Comparison of ENCODE assay signal across 11 cellular contexts in genomic region chr14:58082491-58083098, GRCh38.
DNase-seq lines count a peak whose midpoint lies in the region; ATAC-seq and TF ChIP-seq lines count a peak whose summit lies in the region.
"Had no signal": no experiment of that assay in that cellular context is flagged by ENCODE, and none has a peak within 500 bp of the region (broad histone marks: within the 10 kb centered on the region; RNA-seq: fewer than 3 reads in every experiment).

No MANE protein-coding gene starts in this region.

- peaks cover 17% of the 10 kb centered on the region for H3K27me3 Mint-ChIP-seq in activated CD4-positive, alpha-beta T cell treated with anti-CD3 and anti-CD28 coated beads, Interleukin-2, amount 10 ng/mL, durations not matched to agents 24 days and 14 days

- H3K27ac Mint-ChIP-seq in activated CD4-positive, alpha-beta T cell treated with anti-CD3 and anti-CD28 coated beads, Interleukin-2, amount 10 ng/mL, durations not matched to agents 24 days and 14 days: no peak overlapping the region

- no peaks in the 10 kb centered on the region for H3K36me3 Mint-ChIP-seq in activated CD4-positive, alpha-beta T cell treated with anti-CD3 and anti-CD28 coated beads, Interleukin-2, amount 10 ng/mL, durations not matched to agents 24 days and 14 days (ENCODE audit: low read depth)

- no peak overlapping the region for H3K4me3 Mint-ChIP-seq in activated CD4-positive, alpha-beta T cell treated with anti-CD3 and anti-CD28 coated beads, Interleukin-2, amount 10 ng/mL, durations not matched to agents 24 days and 14 days

- H3K4me1 ChIP-seq in HEK293 (ENCODE audit: control insufficient read depth, insufficient read depth, low read length): no peaks in the 10 kb centered on the region; the same call in 1 of the 2 replicates
- H3K4me1 ChIP-seq: upper lobe of left lung had no signal

- intact Hi-C loops in activated CD4-positive, alpha-beta T cell treated with anti-CD3 and anti-CD28 coated beads, Interleukin-2, amount 10 ng/mL, durations not matched to agents 24 days and 14 days (cut with micrococcal nuclease): no loop called here

- CTCF ChIA-PET in HEK293 (lab: Yijun Ruan, JAX): interaction anchor here (0.6 to 1.2 kb wide), 5 partner anchors 27 to 683 kb away, joined by 3 to 4 read pairs (median 3); no protein-coding TSS in a partner anchor

- no peak for TF ChIP-seq CTCF in HEK293 (tag by site-specific recombination; IDR thresholded peaks at IDR 0.05)
- no peak for TF ChIP-seq CTCF in foreskin fibroblast (IDR thresholded peaks at IDR 0.05; ENCODE audit: low read depth, low read length)

- DNase-seq in SW480 (ENCODE audit: low spot score): peak; percentile 23
- peak; percentile 74 to 87 for DNase-seq in foreskin fibroblast
- no peak for DNase-seq in stimulated activated CD4-positive, alpha-beta T cell treated with anti-CD3 and anti-CD28 coated beads, Interleukin-15, amount 100 ng/mL, for 24 hours
- DNase-seq in activated CD4-positive, alpha-beta T cell treated with anti-CD3 and anti-CD28 coated beads, Interleukin-2, amount 10 ng/mL, durations not matched to agents 24 days and 14 days: no peak
- no peak for DNase-seq in activated naive CD4-positive, alpha-beta T cell treated with Interleukin-2 at 50 U/mL for 16 hours
- DNase-seq: upper lobe of left lung had no signal

- no peak overlapping the region for H3K4me3 ChIP-seq in HEK293 (ENCODE audit: low read depth, low read length)
- H3K4me3 ChIP-seq in foreskin fibroblast (ENCODE audit: low read depth in 1 of 2, low read length in 2 of 2): no peak overlapping the region
- no peak overlapping the region for H3K4me3 ChIP-seq in skin epidermis
- H3K4me3 ChIP-seq: cardiac muscle cell, upper lobe of left lung had no signal

- H3K9me3 ChIP-seq in HEK293 (ENCODE audit: control insufficient read depth, insufficient read depth, low read depth, low read length): no peaks in the 10 kb centered on the region
- H3K9me3 ChIP-seq: neutrophil, upper lobe of left lung had no signal

- POLR2A ChIA-PET in HEK293 (lab: Yijun Ruan, JAX): no interaction called here

- no peak for ATAC-seq in GM21723 (IDR thresholded peaks at IDR 0.05; ENCODE audit: unreplicated experiment)

- H3K4me1 Mint-ChIP-seq in activated CD4-positive, alpha-beta T cell treated with anti-CD3 and anti-CD28 coated beads, Interleukin-2, amount 10 ng/mL, durations not matched to agents 24 days and 14 days: peaks cover 3% of the 10 kb centered on the region

- no peaks in the 10 kb centered on the region for H3K36me3 ChIP-seq in HEK293 (ENCODE audit: control insufficient read depth in 2 of 2, insufficient read depth in 1 of 2, low read length in 2 of 2)
- H3K36me3 ChIP-seq: neutrophil, upper lobe of left lung had no signal

- H3K9me3 Mint-ChIP-seq in activated CD4-positive, alpha-beta T cell treated with anti-CD3 and anti-CD28 coated beads, Interleukin-2, amount 10 ng/mL, durations not matched to agents 24 days and 14 days: no peaks in the 10 kb centered on the region

- H3K27ac ChIP-seq in HEK293 (ENCODE audit: extremely low read depth, low read depth, low read length) (no peak overlapping the region), skin epidermis (peak overlapping the region in 13 of 21 experiments; percentile 3 to 72 (median 34))
- H3K27ac ChIP-seq: cardiac muscle cell, neutrophil, upper lobe of left lung had no signal

TF ChIP-seq in HEK293, 187 proteins besides CTCF, POLR2A, EP300 and RAD21:
- TF ChIP-seq ZNF311 (tag by site-specific recombination; IDR thresholded peaks at IDR 0.05; ENCODE audit: borderline replicate concordance): no peak
- peak; percentile 42; the same call in 1 of the 2 replicates for TF ChIP-seq ZNF660 (tag by site-specific recombination; IDR thresholded peaks at IDR 0.05)
- TF ChIP-seq BCL11B (tag by site-specific recombination; IDR thresholded peaks at IDR 0.05; ENCODE audit: low read depth): no peak
- TF ChIP-seq, protein P1, sequence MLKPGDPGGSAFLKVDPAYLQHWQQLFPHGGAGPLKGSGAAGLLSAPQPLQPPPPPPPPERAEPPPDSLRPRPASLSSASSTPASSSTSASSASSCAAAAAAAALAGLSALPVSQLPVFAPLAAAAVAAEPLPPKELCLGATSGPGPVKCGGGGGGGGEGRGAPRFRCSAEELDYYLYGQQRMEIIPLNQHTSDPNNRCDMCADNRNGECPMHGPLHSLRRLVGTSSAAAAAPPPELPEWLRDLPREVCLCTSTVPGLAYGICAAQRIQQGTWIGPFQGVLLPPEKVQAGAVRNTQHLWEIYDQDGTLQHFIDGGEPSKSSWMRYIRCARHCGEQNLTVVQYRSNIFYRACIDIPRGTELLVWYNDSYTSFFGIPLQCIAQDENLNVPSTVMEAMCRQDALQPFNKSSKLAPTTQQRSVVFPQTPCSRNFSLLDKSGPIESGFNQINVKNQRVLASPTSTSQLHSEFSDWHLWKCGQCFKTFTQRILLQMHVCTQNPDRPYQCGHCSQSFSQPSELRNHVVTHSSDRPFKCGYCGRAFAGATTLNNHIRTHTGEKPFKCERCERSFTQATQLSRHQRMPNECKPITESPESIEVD (tag by site-specific recombination; IDR thresholded peaks at IDR 0.05): peak; percentile 57
- TF ChIP-seq ZNF624 (tag by site-specific recombination; IDR thresholded peaks at IDR 0.05): no peak
- 0 out of 2 replicates have a peak, but pooled peaks have one; percentile 46 for TF ChIP-seq ZNF600 (tag by site-specific recombination; IDR thresholded peaks at IDR 0.05)
- TF ChIP-seq SCRT2 (tag by site-specific recombination; IDR thresholded peaks at IDR 0.05): no peak
- no peak for TF ChIP-seq SCRT1 (tag by site-specific recombination; IDR thresholded peaks at IDR 0.05; ENCODE audit: borderline replicate concordance)
- no peak for TF ChIP-seq ZNF133 (tag by site-specific recombination; IDR thresholded peaks at IDR 0.05)
TF ChIP-seq in HEK293: peak in this region for 3.

Comparison
In these comparisons a context has a peak if more than half of its experiments do, and no peak if none do; other contexts are left out.
1. DNase-seq: peak in SW480 (single experiment) and foreskin fibroblast (2 of 2); none in stimulated activated CD4-positive, alpha-beta T cell treated with anti-CD3 and anti-CD28 coated beads, Interleukin-15, amount 100 ng/mL, for 24 hours (single experiment), activated CD4-positive, alpha-beta T cell treated with anti-CD3 and anti-CD28 coated beads, Interleukin-2, amount 10 ng/mL, durations not matched to agents 24 days and 14 days (single experiment) and activated naive CD4-positive, alpha-beta T cell treated with Interleukin-2 at 50 U/mL for 16 hours (single experiment).